In the genomic region with DNA sequence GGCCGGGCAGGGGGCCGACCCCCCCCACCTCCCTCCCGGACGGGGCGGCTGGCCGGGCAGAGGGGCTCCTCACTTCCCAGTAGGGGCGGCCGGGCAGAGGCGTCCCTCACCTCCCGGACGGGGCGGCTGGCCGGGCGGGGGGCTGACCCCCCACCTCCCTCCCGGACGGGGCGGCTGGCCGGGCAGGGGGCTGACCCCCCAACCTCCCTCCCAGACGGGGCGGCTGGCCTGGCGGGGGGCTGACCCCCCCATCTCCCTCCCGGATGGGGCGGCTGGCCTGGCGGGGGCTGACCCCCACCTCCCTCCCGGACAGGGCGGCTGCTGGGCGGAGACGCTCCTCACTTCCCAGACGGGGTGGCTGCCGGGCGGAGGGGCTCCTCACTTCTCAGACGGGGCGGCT, we compare ENCODE assay signal across 1 cellular context. TPM values are rescaled to one million over a fixed set of nuclear protein-coding genes. Genes with fewer than 3 reads are reported as not detected.
DNase-seq lines count a peak whose midpoint lies in the region; TF ChIP-seq lines count a peak whose summit lies in the region.
"Not testable (repeated sequence)": the region's sequence is repeated elsewhere in the genome, so short reads cannot be mapped to it uniquely, and the experiment has no call there.

No MANE protein-coding gene starts in this region.

- not testable (repeated sequence) for TF ChIP-seq CTCF in spleen (IDR thresholded peaks at IDR 0.05 in 8 of 11, conservative IDR thresholded peaks at IDR 0.05 in 3 of 11)

- TF ChIP-seq POLR2A in spleen (IDR thresholded peaks at IDR 0.05): not testable (repeated sequence)

- intact Hi-C loops in spleen (cut with DNase I; ENCODE audit: low total_unique reads): not testable (repeated sequence)

- WGBS in spleen, 5 donors: 90 to 100% (median 98%) methylated on average over 4 to 28 of the region's 33 CpGs; no CpG with 5 or more reads in 2 of the 5 donors

- H3K27ac ChIP-seq in spleen: not testable (repeated sequence)

- not testable (repeated sequence) for H3K27me3 ChIP-seq in spleen (replicated peaks in 1 of 7)

- DNase-seq in spleen: peak; percentile 48

- peaks cover 0 to 32% (median 13%) of the 10 kb centered on the region in 6 donors for H3K4me1 ChIP-seq in spleen

- not testable (repeated sequence) for H3K4me3 ChIP-seq in spleen

- peaks cover 0 to 78% (median 16%) of the 10 kb centered on the region in 6 donors for H3K36me3 ChIP-seq in spleen

- H3K9me3 ChIP-seq in spleen: not testable (repeated sequence)

RNA-seq across cellular contexts. Expression of gene SELENOF, which starts 14.5 kb away (rescaled TPM):
- total RNA-seq in spleen: 100 to 1,000 TPM; 157 to 197 (median 177) TPM
- polyA plus RNA-seq in spleen: 100 to 1,000 TPM; 106 to 170 (median 122) TPM

RNA-seq across cellular contexts. Expression of gene HS2ST1, which starts 15.0 kb away (rescaled TPM):
- 10 to 100 TPM; 20.2 to 32.9 (median 23.9) TPM for total RNA-seq in spleen
- 1 to 10 TPM; 4.6 to 7.4 (median 6.5) TPM for polyA plus RNA-seq in spleen
